In the genomic region with DNA sequence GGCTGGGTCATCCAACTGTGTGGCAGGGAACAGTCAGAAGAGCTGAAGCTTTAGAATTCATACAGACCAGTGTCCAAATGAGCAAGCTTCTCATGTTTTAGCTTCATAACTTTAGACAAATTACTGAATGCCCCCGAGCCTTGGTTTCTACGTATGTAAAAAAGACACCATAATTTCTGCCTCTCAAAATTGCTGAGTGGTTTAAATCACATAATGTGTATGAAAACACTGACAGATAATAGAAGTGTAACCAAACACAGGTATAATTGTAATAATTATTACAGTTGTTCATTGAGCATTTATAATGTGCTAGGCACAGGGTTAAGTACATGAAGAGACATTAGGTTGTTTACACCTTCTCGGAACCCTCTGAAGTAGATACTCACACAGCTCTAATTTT, we compare ENCODE assay signal across 1 cellular context.
TF ChIP-seq lines count a peak whose summit lies in the region.

No MANE protein-coding gene starts in this region.

TF ChIP-seq in HepG2, 621 proteins besides CTCF, POLR2A, EP300 and RAD21 (continued from another document):
- TF ChIP-seq, protein P1, sequence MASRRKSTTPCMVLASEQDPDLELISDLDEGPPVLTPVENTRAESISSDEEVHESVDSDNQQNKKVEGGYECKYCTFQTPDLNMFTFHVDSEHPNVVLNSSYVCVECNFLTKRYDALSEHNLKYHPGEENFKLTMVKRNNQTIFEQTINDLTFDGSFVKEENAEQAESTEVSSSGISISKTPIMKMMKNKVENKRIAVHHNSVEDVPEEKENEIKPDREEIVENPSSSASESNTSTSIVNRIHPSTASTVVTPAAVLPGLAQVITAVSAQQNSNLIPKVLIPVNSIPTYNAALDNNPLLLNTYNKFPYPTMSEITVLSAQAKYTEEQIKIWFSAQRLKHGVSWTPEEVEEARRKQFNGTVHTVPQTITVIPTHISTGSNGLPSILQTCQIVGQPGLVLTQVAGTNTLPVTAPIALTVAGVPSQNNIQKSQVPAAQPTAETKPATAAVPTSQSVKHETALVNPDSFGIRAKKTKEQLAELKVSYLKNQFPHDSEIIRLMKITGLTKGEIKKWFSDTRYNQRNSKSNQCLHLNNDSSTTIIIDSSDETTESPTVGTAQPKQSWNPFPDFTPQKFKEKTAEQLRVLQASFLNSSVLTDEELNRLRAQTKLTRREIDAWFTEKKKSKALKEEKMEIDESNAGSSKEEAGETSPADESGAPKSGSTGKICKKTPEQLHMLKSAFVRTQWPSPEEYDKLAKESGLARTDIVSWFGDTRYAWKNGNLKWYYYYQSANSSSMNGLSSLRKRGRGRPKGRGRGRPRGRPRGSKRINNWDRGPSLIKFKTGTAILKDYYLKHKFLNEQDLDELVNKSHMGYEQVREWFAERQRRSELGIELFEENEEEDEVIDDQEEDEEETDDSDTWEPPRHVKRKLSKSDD (CRISPR knock-in tag; IDR thresholded peaks at IDR 0.05; ENCODE audit: low read depth), result no peak
TF ChIP-seq in HepG2: peak in this region for 2.
